In genomic region chr10:97401455-97401919, GRCh38 we compare ENCODE assay signal across 1 cellular context.
TF ChIP-seq lines count a peak whose summit lies in the region.

No MANE protein-coding gene starts in this region.

TF ChIP-seq in K562, 482 proteins besides CTCF, POLR2A, EP300 and RAD21:
- no peak for TF ChIP-seq ZNF384 (IDR thresholded peaks at IDR 0.05; ENCODE audit: low read depth, low read length)
- TF ChIP-seq PHF20 (IDR thresholded peaks at IDR 0.05; ENCODE audit: partially characterized antibody), result peak; percentile 4
- no peak for TF ChIP-seq DIDO1 (tag; IDR thresholded peaks at IDR 0.05; ENCODE audit: low read depth)
- no peak for TF ChIP-seq NBN (IDR thresholded peaks at IDR 0.05; ENCODE audit: low read depth)
- TF ChIP-seq ZNF3 (CRISPR knock-in tag; IDR thresholded peaks at IDR 0.05), result no peak
- TF ChIP-seq ZNF444 (CRISPR knock-in tag; IDR thresholded peaks at IDR 0.05), result no peak
- TF ChIP-seq RBM39 (optimal IDR thresholded peaks at IDR 0.05; ENCODE audit: low read depth, low read length), result no peak
- TF ChIP-seq POLR2AphosphoS5 (IDR thresholded peaks at IDR 0.05; ENCODE audit: control insufficient read depth, insufficient read depth, low read depth, low read length), result no peak
- TF ChIP-seq PPARD (CRISPR knock-in tag; IDR thresholded peaks at IDR 0.05), result no peak
- TF ChIP-seq AFF4 (CRISPR knock-in tag; IDR thresholded peaks at IDR 0.05), result peak; percentile 13; the same call in 1 of the 2 replicates
- peak; percentile 26 for TF ChIP-seq GABPA (tag; conservative IDR thresholded peaks at IDR 0.05; ENCODE audit: low read depth)
- no peak for TF ChIP-seq NONO (IDR thresholded peaks at IDR 0.05; ENCODE audit: low read depth in 2 of 2, low read length in 1 of 2)
- no peak for TF ChIP-seq ZNF253 (CRISPR knock-in tag; conservative IDR thresholded peaks at IDR 0.05)
- no peak for TF ChIP-seq E2F1 (CRISPR knock-in tag; IDR thresholded peaks at IDR 0.05)
- no peak for TF ChIP-seq ZNF668 (CRISPR knock-in tag; IDR thresholded peaks at IDR 0.05)
- TF ChIP-seq DEAF1 (CRISPR knock-in tag; IDR thresholded peaks at IDR 0.05), result no peak
- no peak for TF ChIP-seq JUNB (CRISPR knock-in tag; conservative IDR thresholded peaks at IDR 0.05)
- no peak for TF ChIP-seq GATAD2B (IDR thresholded peaks at IDR 0.05; ENCODE audit: borderline replicate concordance)
- no peak for TF ChIP-seq ELF1 (tag; IDR thresholded peaks at IDR 0.05)
- no peak for TF ChIP-seq SMAD2 (IDR thresholded peaks at IDR 0.05; ENCODE audit: low read depth, low read length)
- no peak for TF ChIP-seq EZH2 (IDR thresholded peaks at IDR 0.05; ENCODE audit: borderline replicate concordance, low read depth, low read length)
- no peak for TF ChIP-seq STAT5B (CRISPR knock-in tag; IDR thresholded peaks at IDR 0.05)
- 0 out of 4 replicates have a peak, but pooled peaks of 1 of the 2 experiments have one; percentile 9 for TF ChIP-seq FOXA3 (CRISPR knock-in tag; conservative IDR thresholded peaks at IDR 0.05 in 1 of 2, IDR thresholded peaks at IDR 0.05 in 1 of 2)
- no peak for TF ChIP-seq ATF1 (CRISPR knock-in tag; IDR thresholded peaks at IDR 0.05)
- peak; percentile 47 for TF ChIP-seq ATF1 (tag; IDR thresholded peaks at IDR 0.05)
- TF ChIP-seq USF2 (CRISPR knock-in tag; IDR thresholded peaks at IDR 0.05), result no peak
- TF ChIP-seq HNRNPLL (IDR thresholded peaks at IDR 0.05; ENCODE audit: low read depth, low read length, poor library complexity, severe bottlenecking), result no peak
- TF ChIP-seq MYNN (IDR thresholded peaks at IDR 0.05), result 0 out of 2 replicates have a peak, but pooled peaks have one; percentile 67
- no peak for TF ChIP-seq MYNN (CRISPR knock-in tag; IDR thresholded peaks at IDR 0.05)
- TF ChIP-seq SOX6 (IDR thresholded peaks at IDR 0.05), result no peak
- TF ChIP-seq ZMIZ1 (IDR thresholded peaks at IDR 0.05; ENCODE audit: low read depth in 2 of 2, low read length in 2 of 2), result no peak
- TF ChIP-seq TSHZ1 (CRISPR knock-in tag; IDR thresholded peaks at IDR 0.05), result no peak
- TF ChIP-seq BRF1 (IDR thresholded peaks at IDR 0.05; ENCODE audit: borderline replicate concordance, extremely low read depth, insufficient read length), result no peak
- TF ChIP-seq ZNF75A (CRISPR knock-in tag; IDR thresholded peaks at IDR 0.05), result no peak
- TF ChIP-seq CREM (IDR thresholded peaks at IDR 0.05; ENCODE audit: low read depth), result no peak
- TF ChIP-seq ZKSCAN1 (IDR thresholded peaks at IDR 0.05; ENCODE audit: low read depth, low read length), result no peak
- TF ChIP-seq SMARCE1 (IDR thresholded peaks at IDR 0.05), result no peak
